Comparison of ENCODE assay signal across 1 cellular context in the genomic region with DNA sequence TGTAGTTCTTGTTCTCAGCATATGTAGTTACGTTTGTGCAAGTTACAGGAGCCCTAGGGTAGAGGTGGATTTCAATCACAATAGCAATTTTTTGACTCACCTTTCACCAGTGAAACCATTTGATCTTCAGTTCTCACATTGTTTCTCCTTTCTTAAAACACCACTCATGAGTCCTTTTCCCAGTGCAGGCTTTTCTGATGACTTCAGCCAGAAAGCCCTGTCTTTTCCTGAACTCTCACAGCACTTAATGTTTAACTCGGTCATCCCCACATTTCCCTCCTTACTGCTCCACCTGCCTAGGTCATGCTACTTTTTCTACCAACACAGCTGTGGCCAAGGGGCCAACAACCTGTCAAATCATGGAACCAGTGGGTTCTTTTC.
TF ChIP-seq lines count a peak whose summit lies in the region.

No MANE protein-coding gene starts in this region.

TF ChIP-seq in GM12878, 131 proteins besides CTCF, POLR2A, EP300 and RAD21 (continued from another document):
- TF ChIP-seq, protein P1, sequence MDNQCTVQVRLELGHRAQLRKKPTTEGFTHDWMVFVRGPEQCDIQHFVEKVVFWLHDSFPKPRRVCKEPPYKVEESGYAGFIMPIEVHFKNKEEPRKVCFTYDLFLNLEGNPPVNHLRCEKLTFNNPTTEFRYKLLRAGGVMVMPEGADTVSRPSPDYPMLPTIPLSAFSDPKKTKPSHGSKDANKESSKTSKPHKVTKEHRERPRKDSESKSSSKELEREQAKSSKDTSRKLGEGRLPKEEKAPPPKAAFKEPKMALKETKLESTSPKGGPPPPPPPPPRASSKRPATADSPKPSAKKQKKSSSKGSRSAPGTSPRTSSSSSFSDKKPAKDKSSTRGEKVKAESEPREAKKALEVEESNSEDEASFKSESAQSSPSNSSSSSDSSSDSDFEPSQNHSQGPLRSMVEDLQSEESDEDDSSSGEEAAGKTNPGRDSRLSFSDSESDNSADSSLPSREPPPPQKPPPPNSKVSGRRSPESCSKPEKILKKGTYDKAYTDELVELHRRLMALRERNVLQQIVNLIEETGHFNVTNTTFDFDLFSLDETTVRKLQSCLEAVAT (IDR thresholded peaks at IDR 0.05): no peak
- TF ChIP-seq NRF1 (conservative IDR thresholded peaks at IDR 0.05; ENCODE audit: low read depth, low read length): no peak
- TF ChIP-seq FOS (IDR thresholded peaks at IDR 0.05; ENCODE audit: borderline replicate concordance, extremely low read depth, insufficient read length): no peak
- no peak for TF ChIP-seq SREBF1 (IDR thresholded peaks at IDR 0.05; ENCODE audit: low read length)
- TF ChIP-seq, protein P2, sequence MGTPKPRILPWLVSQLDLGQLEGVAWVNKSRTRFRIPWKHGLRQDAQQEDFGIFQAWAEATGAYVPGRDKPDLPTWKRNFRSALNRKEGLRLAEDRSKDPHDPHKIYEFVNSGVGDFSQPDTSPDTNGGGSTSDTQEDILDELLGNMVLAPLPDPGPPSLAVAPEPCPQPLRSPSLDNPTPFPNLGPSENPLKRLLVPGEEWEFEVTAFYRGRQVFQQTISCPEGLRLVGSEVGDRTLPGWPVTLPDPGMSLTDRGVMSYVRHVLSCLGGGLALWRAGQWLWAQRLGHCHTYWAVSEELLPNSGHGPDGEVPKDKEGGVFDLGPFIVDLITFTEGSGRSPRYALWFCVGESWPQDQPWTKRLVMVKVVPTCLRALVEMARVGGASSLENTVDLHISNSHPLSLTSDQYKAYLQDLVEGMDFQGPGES (IDR thresholded peaks at IDR 0.05): no peak
- 0 out of 2 replicates have a peak, but pooled peaks have one; percentile 8 for TF ChIP-seq RCOR1 (conservative IDR thresholded peaks at IDR 0.05; ENCODE audit: low read depth, low read length)
- TF ChIP-seq YY1 (IDR thresholded peaks at IDR 0.05; ENCODE audit: low read depth, low read length): no peak
- TF ChIP-seq SP1 (IDR thresholded peaks at IDR 0.05; ENCODE audit: low read depth, low read length): no peak
- TF ChIP-seq, protein P3, sequence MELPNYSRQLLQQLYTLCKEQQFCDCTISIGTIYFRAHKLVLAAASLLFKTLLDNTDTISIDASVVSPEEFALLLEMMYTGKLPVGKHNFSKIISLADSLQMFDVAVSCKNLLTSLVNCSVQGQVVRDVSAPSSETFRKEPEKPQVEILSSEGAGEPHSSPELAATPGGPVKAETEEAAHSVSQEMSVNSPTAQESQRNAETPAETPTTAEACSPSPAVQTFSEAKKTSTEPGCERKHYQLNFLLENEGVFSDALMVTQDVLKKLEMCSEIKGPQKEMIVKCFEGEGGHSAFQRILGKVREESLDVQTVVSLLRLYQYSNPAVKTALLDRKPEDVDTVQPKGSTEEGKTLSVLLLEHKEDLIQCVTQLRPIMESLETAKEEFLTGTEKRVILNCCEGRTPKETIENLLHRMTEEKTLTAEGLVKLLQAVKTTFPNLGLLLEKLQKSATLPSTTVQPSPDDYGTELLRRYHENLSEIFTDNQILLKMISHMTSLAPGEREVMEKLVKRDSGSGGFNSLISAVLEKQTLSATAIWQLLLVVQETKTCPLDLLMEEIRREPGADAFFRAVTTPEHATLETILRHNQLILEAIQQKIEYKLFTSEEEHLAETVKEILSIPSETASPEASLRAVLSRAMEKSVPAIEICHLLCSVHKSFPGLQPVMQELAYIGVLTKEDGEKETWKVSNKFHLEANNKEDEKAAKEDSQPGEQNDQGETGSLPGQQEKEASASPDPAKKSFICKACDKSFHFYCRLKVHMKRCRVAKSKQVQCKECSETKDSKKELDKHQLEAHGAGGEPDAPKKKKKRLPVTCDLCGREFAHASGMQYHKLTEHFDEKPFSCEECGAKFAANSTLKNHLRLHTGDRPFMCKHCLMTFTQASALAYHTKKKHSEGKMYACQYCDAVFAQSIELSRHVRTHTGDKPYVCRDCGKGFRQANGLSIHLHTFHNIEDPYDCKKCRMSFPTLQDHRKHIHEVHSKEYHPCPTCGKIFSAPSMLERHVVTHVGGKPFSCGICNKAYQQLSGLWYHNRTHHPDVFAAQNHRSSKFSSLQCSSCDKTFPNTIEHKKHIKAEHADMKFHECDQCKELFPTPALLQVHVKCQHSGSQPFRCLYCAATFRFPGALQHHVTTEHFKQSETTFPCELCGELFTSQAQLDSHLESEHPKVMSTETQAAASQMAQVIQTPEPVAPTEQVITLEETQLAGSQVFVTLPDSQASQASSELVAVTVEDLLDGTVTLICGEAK (IDR thresholded peaks at IDR 0.05; ENCODE audit: borderline replicate concordance): no peak
- TF ChIP-seq, protein P4, sequence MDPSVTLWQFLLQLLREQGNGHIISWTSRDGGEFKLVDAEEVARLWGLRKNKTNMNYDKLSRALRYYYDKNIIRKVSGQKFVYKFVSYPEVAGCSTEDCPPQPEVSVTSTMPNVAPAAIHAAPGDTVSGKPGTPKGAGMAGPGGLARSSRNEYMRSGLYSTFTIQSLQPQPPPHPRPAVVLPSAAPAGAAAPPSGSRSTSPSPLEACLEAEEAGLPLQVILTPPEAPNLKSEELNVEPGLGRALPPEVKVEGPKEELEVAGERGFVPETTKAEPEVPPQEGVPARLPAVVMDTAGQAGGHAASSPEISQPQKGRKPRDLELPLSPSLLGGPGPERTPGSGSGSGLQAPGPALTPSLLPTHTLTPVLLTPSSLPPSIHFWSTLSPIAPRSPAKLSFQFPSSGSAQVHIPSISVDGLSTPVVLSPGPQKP (IDR thresholded peaks at IDR 0.05; ENCODE audit: low read depth, low read length): no peak
- no peak for TF ChIP-seq GABPA (IDR thresholded peaks at IDR 0.05; ENCODE audit: low read depth)
- peak; percentile 83 for TF ChIP-seq JUNB (IDR thresholded peaks at IDR 0.05)
- TF ChIP-seq KAT2A (conservative IDR thresholded peaks at IDR 0.05; ENCODE audit: control insufficient read depth, low read depth, low read length): no peak
- TF ChIP-seq, protein P5, sequence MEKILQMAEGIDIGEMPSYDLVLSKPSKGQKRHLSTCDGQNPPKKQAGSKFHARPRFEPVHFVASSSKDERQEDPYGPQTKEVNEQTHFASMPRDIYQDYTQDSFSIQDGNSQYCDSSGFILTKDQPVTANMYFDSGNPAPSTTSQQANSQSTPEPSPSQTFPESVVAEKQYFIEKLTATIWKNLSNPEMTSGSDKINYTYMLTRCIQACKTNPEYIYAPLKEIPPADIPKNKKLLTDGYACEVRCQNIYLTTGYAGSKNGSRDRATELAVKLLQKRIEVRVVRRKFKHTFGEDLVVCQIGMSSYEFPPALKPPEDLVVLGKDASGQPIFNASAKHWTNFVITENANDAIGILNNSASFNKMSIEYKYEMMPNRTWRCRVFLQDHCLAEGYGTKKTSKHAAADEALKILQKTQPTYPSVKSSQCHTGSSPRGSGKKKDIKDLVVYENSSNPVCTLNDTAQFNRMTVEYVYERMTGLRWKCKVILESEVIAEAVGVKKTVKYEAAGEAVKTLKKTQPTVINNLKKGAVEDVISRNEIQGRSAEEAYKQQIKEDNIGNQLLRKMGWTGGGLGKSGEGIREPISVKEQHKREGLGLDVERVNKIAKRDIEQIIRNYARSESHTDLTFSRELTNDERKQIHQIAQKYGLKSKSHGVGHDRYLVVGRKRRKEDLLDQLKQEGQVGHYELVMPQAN (conservative IDR thresholded peaks at IDR 0.05): no peak
- no peak for TF ChIP-seq RBBP5 (conservative IDR thresholded peaks at IDR 0.05)
- no peak for TF ChIP-seq PAX5 (IDR thresholded peaks at IDR 0.05; ENCODE audit: borderline replicate concordance, low read depth, low read length)
